ENCODE assay signal across 1 cellular context in the genomic region with DNA sequence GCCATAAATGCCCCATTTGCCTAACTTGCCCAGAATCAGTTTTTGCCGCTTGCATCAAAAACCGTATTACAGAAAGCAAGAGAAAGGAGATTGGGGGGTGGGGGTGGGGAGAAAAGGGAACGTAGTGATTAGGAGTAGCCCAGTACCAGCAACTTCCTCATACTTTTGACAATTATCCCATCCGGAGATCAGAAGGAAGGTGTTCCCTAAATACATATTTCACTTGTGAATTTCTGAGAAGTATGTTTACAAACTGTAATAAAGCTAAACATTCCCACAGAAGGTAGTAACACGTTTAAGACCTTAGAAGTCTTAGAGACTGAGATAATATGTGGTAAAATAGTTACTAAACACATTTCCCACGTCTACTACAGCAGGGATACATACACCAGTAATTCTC.
TF ChIP-seq lines count a peak whose summit lies in the region.

No MANE protein-coding gene starts in this region.

TF ChIP-seq in HepG2, 621 proteins besides CTCF, POLR2A, EP300 and RAD21:
- TF ChIP-seq ZNF550 (CRISPR knock-in tag; IDR thresholded peaks at IDR 0.05; ENCODE audit: borderline replicate concordance): no peak
- no peak for TF ChIP-seq ZNF460 (CRISPR knock-in tag; IDR thresholded peaks at IDR 0.05; ENCODE audit: borderline replicate concordance)
- no peak for TF ChIP-seq FOSL1 (CRISPR knock-in tag; IDR thresholded peaks at IDR 0.05; ENCODE audit: borderline replicate concordance)
- TF ChIP-seq FIP1L1 (IDR thresholded peaks at IDR 0.05; ENCODE audit: borderline replicate concordance, insufficient read depth, low read depth, low read length): no peak
- TF ChIP-seq DR1 (CRISPR knock-in tag; IDR thresholded peaks at IDR 0.05): no peak
- no peak for TF ChIP-seq MAFK (conservative IDR thresholded peaks at IDR 0.05 in 1 of 2, IDR thresholded peaks at IDR 0.05 in 1 of 2; ENCODE audit: low read length in 2 of 2)
- no peak for TF ChIP-seq ZNF24 (IDR thresholded peaks at IDR 0.05)
- TF ChIP-seq MXI1 (IDR thresholded peaks at IDR 0.05; ENCODE audit: borderline replicate concordance, low read depth, low read length): no peak
- TF ChIP-seq FOXC1 (CRISPR knock-in tag; IDR thresholded peaks at IDR 0.05; ENCODE audit: borderline replicate concordance): no peak
- TF ChIP-seq JUN (CRISPR knock-in tag; IDR thresholded peaks at IDR 0.05): no peak
- no peak for TF ChIP-seq ZNF781 (CRISPR knock-in tag; IDR thresholded peaks at IDR 0.05; ENCODE audit: borderline replicate concordance, not compliant biosample characterization)
- no peak for TF ChIP-seq ZMYM3 (CRISPR knock-in tag; IDR thresholded peaks at IDR 0.05)
- TF ChIP-seq ATF7-NPFF (CRISPR knock-in tag; IDR thresholded peaks at IDR 0.05; ENCODE audit: low read depth): no peak
- TF ChIP-seq ZNF282 (IDR thresholded peaks at IDR 0.05; ENCODE audit: partially characterized antibody): no peak
- TF ChIP-seq, protein P1, sequence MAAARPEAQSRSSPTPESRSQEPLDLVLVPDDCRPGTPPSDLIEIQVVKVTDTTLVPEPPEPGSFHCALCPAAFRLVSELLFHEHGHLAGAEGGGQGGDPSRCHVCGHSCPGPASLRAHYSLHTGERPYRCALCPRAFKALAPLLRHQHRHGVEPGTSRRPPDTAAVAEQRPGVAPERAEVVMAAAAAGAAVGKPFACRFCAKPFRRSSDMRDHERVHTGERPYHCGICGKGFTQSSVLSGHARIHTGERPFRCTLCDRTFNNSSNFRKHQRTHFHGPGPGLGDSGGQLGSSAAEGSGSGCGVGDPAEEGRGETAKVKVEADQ (CRISPR knock-in tag; IDR thresholded peaks at IDR 0.05; ENCODE audit: borderline replicate concordance): no peak
- no peak for TF ChIP-seq KDM4B (CRISPR knock-in tag; IDR thresholded peaks at IDR 0.05)
- no peak for TF ChIP-seq GPN1 (CRISPR knock-in tag; IDR thresholded peaks at IDR 0.05; ENCODE audit: borderline replicate concordance)
- no peak for TF ChIP-seq SATB2 (CRISPR knock-in tag; IDR thresholded peaks at IDR 0.05)
- TF ChIP-seq ZNF569 (CRISPR knock-in tag; IDR thresholded peaks at IDR 0.05; ENCODE audit: borderline replicate concordance): no peak
- no peak for TF ChIP-seq GTF3A (CRISPR knock-in tag; conservative IDR thresholded peaks at IDR 0.05)
TF ChIP-seq in HepG2: peak in this region for 0.
